In genomic region chr17:7308625-7309433, GRCh38 we compare ENCODE assay signal across 8 cellular contexts. TPM values are rescaled to one million over a fixed set of nuclear protein-coding genes. Genes with fewer than 3 reads are reported as not detected.
DNase-seq lines count a peak whose midpoint lies in the region; ATAC-seq lines count a peak whose summit lies in the region.

No MANE protein-coding gene starts in this region.

- POLR2A ChIA-PET in CD8-positive, alpha-beta memory T cell (lab: Charles Lee): interaction anchor here (0.5 to 3.2 kb wide), 6 partner anchors 15 to 264 kb away, joined by 3 to 16 read pairs (median 7); partner anchors contain the start of gene ACAP1

- peaks cover 0 to 13% of the 10 kb centered on the region in 2 donors for H3K27me3 Mint-ChIP-seq in CD8-positive, alpha-beta memory T cell
- H3K27me3 Mint-ChIP-seq in activated CD8-positive, alpha-beta memory T cell treated with anti-CD3 and anti-CD28 coated beads, Interleukin-2, amount 10 ng/mL, durations not matched to agents 7 days and 5 days: no peaks in the 10 kb centered on the region

- peaks cover 13 to 65% (median 14%) of the 10 kb centered on the region in 3 donors for H3K36me3 Mint-ChIP-seq in CD8-positive, alpha-beta memory T cell
- peaks cover 45% of the 10 kb centered on the region for H3K36me3 Mint-ChIP-seq in activated CD8-positive, alpha-beta memory T cell treated with anti-CD3 and anti-CD28 coated beads, Interleukin-2, amount 10 ng/mL, durations not matched to agents 7 days and 5 days

- H3K9me3 Mint-ChIP-seq in CD8-positive, alpha-beta memory T cell: peaks cover 0 to 1% (median 0%) of the 10 kb centered on the region in 5 donors
- H3K9me3 Mint-ChIP-seq in activated CD8-positive, alpha-beta memory T cell treated with anti-CD3 and anti-CD28 coated beads, Interleukin-2, amount 10 ng/mL, durations not matched to agents 7 days and 5 days (ENCODE audit: low read depth): no peaks in the 10 kb centered on the region

- H3K27ac ChIP-seq in CD8-positive, alpha-beta memory T cell (ENCODE audit: low read depth, low read length): peak overlapping the region; percentile 98
- peak overlapping the region; percentile 95 for H3K27ac ChIP-seq in mesodermal cell (ENCODE audit: low read depth, low read length, severe bottlenecking)

- H3K4me1 Mint-ChIP-seq in CD8-positive, alpha-beta memory T cell: peaks cover 51 to 56% (median 53%) of the 10 kb centered on the region in 3 donors
- H3K4me1 Mint-ChIP-seq in activated CD8-positive, alpha-beta memory T cell treated with anti-CD3 and anti-CD28 coated beads, Interleukin-2, amount 10 ng/mL, durations not matched to agents 7 days and 5 days: peaks cover 54% of the 10 kb centered on the region

- peak overlapping the region; percentile 97 to 99 (median 99) for H3K27ac Mint-ChIP-seq in CD8-positive, alpha-beta memory T cell
- peak overlapping the region; percentile 96 for H3K27ac Mint-ChIP-seq in activated CD8-positive, alpha-beta memory T cell treated with anti-CD3 and anti-CD28 coated beads, Interleukin-2, amount 10 ng/mL, durations not matched to agents 7 days and 5 days

- H3K27me3 ChIP-seq in CD8-positive, alpha-beta memory T cell (ENCODE audit: insufficient read depth, low read length, poor library complexity, severe bottlenecking): no peaks in the 10 kb centered on the region
- no peaks in the 10 kb centered on the region for H3K27me3 ChIP-seq in endocrine pancreas (ENCODE audit: control insufficient read depth, insufficient read depth, low read length)

- H3K36me3 ChIP-seq in CD8-positive, alpha-beta memory T cell (ENCODE audit: insufficient read depth, low read length): peaks cover 41% of the 10 kb centered on the region
- H3K36me3 ChIP-seq in endocrine pancreas (ENCODE audit: control insufficient read depth, insufficient read depth, low read length) (peaks cover 8% of the 10 kb centered on the region), mesodermal cell (ENCODE audit: control insufficient read depth, insufficient read depth, low read length) (peaks cover 49% of the 10 kb centered on the region)

- no peaks in the 10 kb centered on the region for H3K9me3 ChIP-seq in CD8-positive, alpha-beta memory T cell (ENCODE audit: low read length)
- H3K9me3 ChIP-seq in endocrine pancreas (ENCODE audit: control insufficient read depth, low read length) (no peaks in the 10 kb centered on the region), mesodermal cell (ENCODE audit: control insufficient read depth, low read length) (no peaks in the 10 kb centered on the region)

- peaks cover 47% of the 10 kb centered on the region for H3K4me1 ChIP-seq in CD8-positive, alpha-beta memory T cell (ENCODE audit: insufficient read depth, low read length)
- H3K4me1 ChIP-seq in endocrine pancreas (ENCODE audit: control insufficient read depth, insufficient read depth, low read length) (peaks cover 2% of the 10 kb centered on the region), mesodermal cell (ENCODE audit: control insufficient read depth, insufficient read depth, low read length, poor library complexity, severe bottlenecking) (peaks cover 19% of the 10 kb centered on the region)

- H3K4me3 ChIP-seq in CD8-positive, alpha-beta memory T cell (ENCODE audit: low read length): peak overlapping the region; percentile 60
- peak overlapping the region; percentile 74 for H3K4me3 ChIP-seq in endocrine pancreas (ENCODE audit: control insufficient read depth, insufficient read depth, low read length)
- peak overlapping the region; percentile 90 for H3K4me3 ChIP-seq in mesodermal cell (ENCODE audit: extremely low read depth, insufficient read depth, low read length, poor library complexity, severe bottlenecking)

- 0 to 2% methylated on average over 10 to 11 of the region's 14 CpGs for WGBS in mesodermal cell (ENCODE audit: insufficient coverage in 2 of 2), 2 experiments

- H3K9ac ChIP-seq in endocrine pancreas (ENCODE audit: control insufficient read depth, insufficient read depth, low read length): peak overlapping the region; percentile 99

- ATAC-seq in HG03342 (IDR thresholded peaks at IDR 0.05; ENCODE audit: unreplicated experiment): peak; percentile 27
- peak; percentile 31 for ATAC-seq in activated CD8-positive, alpha-beta memory T cell treated with anti-CD3 and anti-CD28 coated beads, Interleukin-2, amount 10 ng/mL, durations not matched to agents 7 days and 5 days
- no peak for ATAC-seq in GM19455 (IDR thresholded peaks at IDR 0.05; ENCODE audit: unreplicated experiment)

- DNase-seq in CD8-positive, alpha-beta memory T cell: peak; percentile 79 to 95 (median 90)
- peak; percentile 67 to 91 for DNase-seq in NOMO-1 (lab: John Stamatoyannopoulos, UW; ENCODE audit: unreplicated experiment in 2 of 2)
- peak; percentile 92 for DNase-seq in activated CD8-positive, alpha-beta memory T cell treated with anti-CD3 and anti-CD28 coated beads, Interleukin-2, amount 10 ng/mL, durations not matched to agents 7 days and 5 days
- DNase-seq in stimulated activated CD8-positive, alpha-beta memory T cell treated with anti-CD3 and anti-CD28 coated beads, Interleukin-15, amount 100 ng/mL, for 24 hours (ENCODE audit: low read depth): peak; percentile 55

- H3K4me3 Mint-ChIP-seq in CD8-positive, alpha-beta memory T cell: peak overlapping the region; percentile 91 to 98 (median 95)
- peak overlapping the region; percentile 91 for H3K4me3 Mint-ChIP-seq in activated CD8-positive, alpha-beta memory T cell treated with anti-CD3 and anti-CD28 coated beads, Interleukin-2, amount 10 ng/mL, durations not matched to agents 7 days and 5 days

- CTCF ChIA-PET in CD8-positive, alpha-beta memory T cell (lab: Charles Lee): interaction anchor here (0.7 to 1.7 kb wide), 6 partner anchors 13 to 43 kb away, joined by 3 to 8 read pairs (median 4); partner anchors contain the start of gene ACAP1
- CTCF ChIA-PET in activated CD8-positive, alpha-beta memory T cell treated with anti-CD3 and anti-CD28 coated beads, Interleukin-2, amount 10 ng/mL, durations not matched to agents 7 days and 5 days (lab: Charles Lee): interaction anchor here (1.0 to 3.2 kb wide), 6 partner anchors 12 to 95 kb away, joined by 3 to 14 read pairs (median 4); partner anchors contain the start of genes ACAP1, SLC2A4 and TMEM256

RNA-seq across cellular contexts. Expression of gene EIF5A, which starts 1.4 kb away (rescaled TPM):
- 1,000 to 10,000 TPM; 1,533 to 1,595 TPM for total RNA-seq in CD8-positive, alpha-beta memory T cell
- 230 TPM for polyA plus RNA-seq in CD8-positive, alpha-beta memory T cell
- 100 to 1,000 TPM; 575 to 853 TPM for total RNA-seq in activated CD8-positive, alpha-beta memory T cell treated with anti-CD3 and anti-CD28 coated beads, Interleukin-2, amount 10 ng/mL, durations not matched to agents 7 days and 5 days
- polyA plus RNA-seq in mesodermal cell (2013, experiment 1 of 2): 680 TPM
- polyA plus RNA-seq in mesodermal cell (2013, experiment 2 of 2): 593 TPM

RNA-seq across cellular contexts. Expression of gene GPS2, which starts 6.3 kb away (rescaled TPM):
- total RNA-seq in CD8-positive, alpha-beta memory T cell: 10 to 100 TPM; 81.1 to 85.2 TPM
- polyA plus RNA-seq in CD8-positive, alpha-beta memory T cell: 116 TPM
- 10 to 100 TPM; 83.7 to 85.1 TPM for total RNA-seq in activated CD8-positive, alpha-beta memory T cell treated with anti-CD3 and anti-CD28 coated beads, Interleukin-2, amount 10 ng/mL, durations not matched to agents 7 days and 5 days
- 42.5 TPM for polyA plus RNA-seq in mesodermal cell (2013, experiment 1 of 2)
- 44.6 TPM for polyA plus RNA-seq in mesodermal cell (2013, experiment 2 of 2)

RNA-seq across cellular contexts. Expression of gene YBX2, which starts 14.4 kb away (rescaled TPM):
- under 1 TPM; 0.07 to 0.26 TPM for total RNA-seq in CD8-positive, alpha-beta memory T cell
- not detected for polyA plus RNA-seq in CD8-positive, alpha-beta memory T cell
- 1 to 10 TPM in 1 of 2 experiments, under 1 TPM in 1; 0.35 to 1.4 TPM for total RNA-seq in activated CD8-positive, alpha-beta memory T cell treated with anti-CD3 and anti-CD28 coated beads, Interleukin-2, amount 10 ng/mL, durations not matched to agents 7 days and 5 days
- polyA plus RNA-seq in mesodermal cell (2013, experiment 1 of 2): 2.2 TPM
- polyA plus RNA-seq in mesodermal cell (2013, experiment 2 of 2): 2.4 TPM

RNA-seq across cellular contexts. Expression of gene NEURL4, which starts 20.3 kb away (rescaled TPM):
- total RNA-seq in CD8-positive, alpha-beta memory T cell: 10 to 100 TPM; 60.1 to 60.7 TPM
- 2.7 TPM for polyA plus RNA-seq in CD8-positive, alpha-beta memory T cell
- total RNA-seq in activated CD8-positive, alpha-beta memory T cell treated with anti-CD3 and anti-CD28 coated beads, Interleukin-2, amount 10 ng/mL, durations not matched to agents 7 days and 5 days: 10 to 100 TPM; 43.7 to 44.8 TPM
- 22.1 TPM for polyA plus RNA-seq in mesodermal cell (2013, experiment 1 of 2)
- 17.0 TPM for polyA plus RNA-seq in mesodermal cell (2013, experiment 2 of 2)

RNA-seq across cellular contexts. Expression of gene SLC2A4, which starts 27.3 kb away (rescaled TPM):
- total RNA-seq in CD8-positive, alpha-beta memory T cell: under 1 TPM; 0.18 to 0.24 TPM
- not detected for polyA plus RNA-seq in CD8-positive, alpha-beta memory T cell
- total RNA-seq in activated CD8-positive, alpha-beta memory T cell treated with anti-CD3 and anti-CD28 coated beads, Interleukin-2, amount 10 ng/mL, durations not matched to agents 7 days and 5 days: not detected
- 2.2 TPM for polyA plus RNA-seq in mesodermal cell (2013, experiment 1 of 2)
- polyA plus RNA-seq in mesodermal cell (2013, experiment 2 of 2): 1.6 TPM
